10 cellular contexts compared by ENCODE assay signal in genomic region chr1:201917362-201918033, GRCh38. TPM values are rescaled to one million over a fixed set of nuclear protein-coding genes. Genes with fewer than 3 reads are reported as not detected.
DNase-seq lines count a peak whose midpoint lies in the region; ATAC-seq, FAIRE-seq and TF ChIP-seq lines count a peak whose summit lies in the region.
"Had no signal": no experiment of that assay in that cellular context is flagged by ENCODE, and none has a peak within 500 bp of the region (broad histone marks: within the 10 kb centered on the region; RNA-seq: fewer than 3 reads in every experiment).

No MANE protein-coding gene starts in this region.

- intact Hi-C loops in heart right ventricle (cut with DNase I) = no loop called here

- H3K27me3 ChIP-seq in heart right ventricle = no peaks in the 10 kb centered on the region

- peak overlapping the region; percentile 53 to 76 (median 70) for H3K27ac ChIP-seq in heart right ventricle

- no peak for TF ChIP-seq CTCF in astrocyte of the cerebellum (IDR thresholded peaks at IDR 0.05; ENCODE audit: low read depth, low read length, missing control alignments)
- no peak for TF ChIP-seq CTCF in heart right ventricle (IDR thresholded peaks at IDR 0.05)

- no peaks in the 10 kb centered on the region for H3K36me3 ChIP-seq in heart right ventricle

- FAIRE-seq in GM12891 (lab: Jason Lieb, UNC) = no peak

- H3K9me3 ChIP-seq in heart right ventricle = peaks cover 0 to 8% (median 0%) of the 10 kb centered on the region in 11 donors

- DNase-seq in Daoy (ENCODE audit: low read depth) (peak; percentile 56), astrocyte of the cerebellum (ENCODE audit: low read depth) (peak; percentile 57), heart right ventricle (no peak), renal cortical epithelial cell (ENCODE audit: low read depth) (peak; percentile 67), GM12891 (ENCODE audit: insufficient read length, low spot score) (no peak), MV-4-11 (lab: John Stamatoyannopoulos, UW) (no peak)

- peak; percentile 62 to 84 (median 69) for ATAC-seq in heart right ventricle
- ATAC-seq in GM19035 (IDR thresholded peaks at IDR 0.05; ENCODE audit: unreplicated experiment) = no peak
- no peak for ATAC-seq in HG03108 (IDR thresholded peaks at IDR 0.05; ENCODE audit: unreplicated experiment)
- ATAC-seq: PC-3 had no signal

- no peak overlapping the region for H3K4me3 ChIP-seq in astrocyte of the cerebellum (ENCODE audit: low read depth, low read length)
- no peak overlapping the region for H3K4me3 ChIP-seq in heart right ventricle

- WGBS in heart right ventricle, 2 donors = 68 to 76% methylated on average over 7 of the region's 7 CpGs

- TF ChIP-seq POLR2A in GM12891 (IDR thresholded peaks at IDR 0.05; ENCODE audit: low read depth, low read length) = no peak

- peaks cover 3 to 40% (median 20%) of the 10 kb centered on the region in 9 donors for H3K4me1 ChIP-seq in heart right ventricle

- in situ Hi-C loops in astrocyte of the cerebellum (cut with HindIII; ENCODE audit: low sequenced_read_pairs) = no loop called here

TF ChIP-seq in GM12891, 5 proteins besides CTCF, POLR2A, EP300 and RAD21:
- TF ChIP-seq PAX5 (IDR thresholded peaks at IDR 0.05; ENCODE audit: insufficient read depth, low read length, severe bottlenecking) (no peak), POU2F2 (IDR thresholded peaks at IDR 0.05; ENCODE audit: low read depth, low read length) (no peak), TAF1 (IDR thresholded peaks at IDR 0.05; ENCODE audit: low read depth, low read length) (no peak), POLR2AphosphoS5 (IDR thresholded peaks at IDR 0.05; ENCODE audit: low read depth, low read length) (no peak), SPI1 (IDR thresholded peaks at IDR 0.05; ENCODE audit: low read depth, low read length) (no peak)
TF ChIP-seq in GM12891: peak in this region for 0.

RNA-seq across cellular contexts. Expression of gene SHISA4, which starts 28.8 kb away (rescaled TPM):
- total RNA-seq in Daoy (2014; rRNA removed; shearing (Covaris generic)) = 16.5 and 22.1 TPM in 2 replicates
- 100 to 1,000 TPM; 104 to 214 (median 130) TPM for total RNA-seq in heart right ventricle
- 10 to 100 TPM; 72.6 to 75.8 TPM for polyA plus RNA-seq in heart right ventricle
- total RNA-seq in renal cortical epithelial cell = 11.8 and 16.1 TPM in 2 replicates
- polyA plus RNA-seq in GM12891 (2012; ENCODE audit: low read depth, missing spikeins) = 0.64 TPM

RNA-seq across cellular contexts. Expression of gene LMOD1, which starts 28.9 kb away (rescaled TPM):
- total RNA-seq in Daoy (2014; rRNA removed; shearing (Covaris generic)) = not detected in 2 replicates
- total RNA-seq in heart right ventricle (10 to 100 TPM in 4 of 10 donors, 1 to 10 TPM in 6; 3.6 to 15.2 (median 9.6) TPM), renal cortical epithelial cell (0.17 and 0.25 TPM in 2 replicates)
- 10 to 100 TPM in 1 of 2 donors, 1 to 10 TPM in 1; 9.9 to 22.7 TPM for polyA plus RNA-seq in heart right ventricle
- not detected for polyA plus RNA-seq in GM12891 (2012; ENCODE audit: low read depth, missing spikeins)
- total RNA-seq: HT-29 had no signal

RNA-seq across cellular contexts. Expression of gene TIMM17A, which starts 37.8 kb away (rescaled TPM):
- 88.3 and 98.3 TPM in 2 replicates for total RNA-seq in Daoy (2014; rRNA removed; shearing (Covaris generic))
- total RNA-seq in heart right ventricle = 100 to 1,000 TPM in 2 of 10 donors, 10 to 100 TPM in 8; 71.1 to 113 (median 88.9) TPM
- 100 to 1,000 TPM in 1 of 2 donors, 10 to 100 TPM in 1; 49.7 to 105 TPM for polyA plus RNA-seq in heart right ventricle
- 72.0 and 127 TPM in 2 replicates for total RNA-seq in renal cortical epithelial cell
- polyA plus RNA-seq in GM12891 (2012; ENCODE audit: low read depth, missing spikeins) = 47.5 TPM

Comparison
In these comparisons a context has a peak if more than half of its experiments do, and no peak if none do; other contexts are left out.
1. DNase-seq: peak in Daoy (single experiment), astrocyte of the cerebellum (single experiment) and renal cortical epithelial cell (single experiment); none in heart right ventricle (0 of 2), GM12891 (single experiment) and MV-4-11 (single experiment).
2. ATAC-seq: peak in heart right ventricle (8 of 8); none in GM19035 (single experiment) and HG03108 (single experiment).